8 cellular contexts compared by ENCODE assay signal in the genomic region with DNA sequence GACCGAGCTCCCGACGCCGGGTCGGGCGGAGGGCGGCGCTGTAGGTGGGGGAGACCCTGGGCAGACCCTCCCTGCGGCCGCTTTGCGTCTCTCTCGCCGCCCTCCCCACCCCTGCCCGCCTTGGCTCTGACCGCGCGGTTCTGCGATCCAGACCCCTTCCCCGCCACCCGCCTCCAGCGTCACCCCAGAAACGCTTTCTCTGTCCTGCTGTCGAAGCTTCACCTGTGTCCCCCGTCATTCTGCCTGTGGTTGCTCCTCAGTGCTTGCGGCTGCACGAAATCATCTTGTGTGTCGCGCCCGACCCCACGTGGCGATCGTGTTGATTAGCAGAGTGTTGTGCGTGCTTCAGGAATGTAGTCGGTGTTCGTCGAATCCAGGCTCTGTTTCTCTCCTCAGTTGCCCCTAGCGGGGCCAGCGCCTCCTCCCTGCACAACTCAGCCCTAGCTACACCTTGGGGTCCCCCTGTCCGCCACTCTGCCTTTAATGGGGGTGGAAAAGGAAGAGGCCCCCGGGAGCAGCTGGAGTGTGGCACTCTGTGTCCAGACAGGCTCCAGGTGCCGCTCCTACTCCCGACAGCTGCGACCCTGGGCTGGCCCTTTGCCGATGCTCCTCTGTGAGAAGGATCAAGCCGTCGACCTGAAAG. TPM values are rescaled to one million over a fixed set of nuclear protein-coding genes. Genes with fewer than 3 reads are reported as not detected.
DNase-seq lines count a peak whose midpoint lies in the region; ATAC-seq and TF ChIP-seq lines count a peak whose summit lies in the region.

No MANE protein-coding gene starts in this region.

- H3K9me3 ChIP-seq in SU-DHL-6 (ENCODE audit: insufficient read depth, low read length): no peaks in the 10 kb centered on the region
- no peaks in the 10 kb centered on the region for H3K9me3 ChIP-seq in cardiac muscle cell (ENCODE audit: low read depth)
- H3K9me3 ChIP-seq in upper lobe of left lung: no peaks in the 10 kb centered on the region

- peaks cover 14% of the 10 kb centered on the region for H3K79me2 ChIP-seq in SU-DHL-6 (ENCODE audit: insufficient read depth, low read length)

- H3F3A ChIP-seq in SU-DHL-6 (ENCODE audit: insufficient read depth): peaks cover 16% of the 10 kb centered on the region

- intact Hi-C loops in posterior cingulate gyrus (cut with DNase I): loop anchor here (1.0 kb wide), 1 partner anchor 55 kb away; no protein-coding TSS in a partner anchor

- peak; percentile 30 for TF ChIP-seq CTCF in SU-DHL-6 (IDR thresholded peaks at IDR 0.05; ENCODE audit: insufficient read depth, low read length, poor library complexity, severe bottlenecking)
- no peak for TF ChIP-seq CTCF in cardiac muscle cell (IDR thresholded peaks at IDR 0.05; ENCODE audit: low read depth, low read length)
- peak in 3 of 6 experiments; percentile 16 to 43 (median 40) for TF ChIP-seq CTCF in upper lobe of left lung (IDR thresholded peaks at IDR 0.05)

- TF ChIP-seq EP300 in upper lobe of left lung (IDR thresholded peaks at IDR 0.05): no peak

- H3K9ac ChIP-seq in SU-DHL-6 (ENCODE audit: low read length): peak overlapping the region; percentile 83

- H3K27ac ChIP-seq in SU-DHL-6 (ENCODE audit: low read depth, low read length) (no peak overlapping the region), cardiac muscle cell (peak overlapping the region; percentile 89), upper lobe of left lung (peak overlapping the region; percentile 75 to 96 (median 92))

- POLR2A ChIA-PET in activated naive CD8-positive, alpha-beta T cell treated with anti-CD3 and anti-CD28 coated beads, Interleukin-2, amount 10 ng/mL, durations not matched to agents 7 days and 5 days (lab: Charles Lee): interaction anchor here (0.9 to 6.5 kb wide), 9 partner anchors 9 to 275 kb away, joined by 3 to 118 read pairs (median 8); partner anchors contain the start of genes ANO9, BET1L, IFITM2 and RIC8A

- peaks cover 26% of the 10 kb centered on the region for H3K4me1 Mint-ChIP-seq in activated naive CD8-positive, alpha-beta T cell treated with anti-CD3 and anti-CD28 coated beads, Interleukin-2, amount 10 ng/mL, durations not matched to agents 7 days and 5 days

- ATAC-seq in activated naive CD8-positive, alpha-beta T cell treated with anti-CD3 and anti-CD28 coated beads, Interleukin-2, amount 10 ng/mL, durations not matched to agents 7 days and 5 days (ENCODE audit: low read depth): peak; percentile 17
- ATAC-seq in upper lobe of left lung (ENCODE audit: low FRiP score in 2 of 2): peak in 1 of 2 donors; percentile 29

- H3K4me2 ChIP-seq in SU-DHL-6 (ENCODE audit: low read depth, low read length, poor library complexity, severe bottlenecking): peak overlapping the region; percentile 61

- H3K4me1 ChIP-seq in cardiac muscle cell (ENCODE audit: low read depth): peaks cover 18% of the 10 kb centered on the region
- peaks cover 28 to 41% (median 32%) of the 10 kb centered on the region in 4 donors for H3K4me1 ChIP-seq in upper lobe of left lung

- H4K20me1 ChIP-seq in SU-DHL-6 (ENCODE audit: low read depth, low read length): no peaks in the 10 kb centered on the region

- peak overlapping the region; percentile 96 for H3K4me3 Mint-ChIP-seq in activated naive CD8-positive, alpha-beta T cell treated with anti-CD3 and anti-CD28 coated beads, Interleukin-2, amount 10 ng/mL, durations not matched to agents 7 days and 5 days

- H3K36me3 ChIP-seq in SU-DHL-6 (ENCODE audit: low read length) (no peaks in the 10 kb centered on the region), cardiac muscle cell (no peaks in the 10 kb centered on the region), upper lobe of left lung (peaks cover 0 to 23% (median 14%) of the 10 kb centered on the region in 4 donors)

- DNase-seq in NCI-H524 (lab: John Stamatoyannopoulos, UW): peak; percentile 27 to 63
- DNase-seq in NCI-H524 treated with DMSO at 0.1 percent for 48 hours (lab: John Stamatoyannopoulos, UW): no peak
- peak; percentile 37 for DNase-seq in KG1 (lab: John Stamatoyannopoulos, UW)
- peak; percentile 77 for DNase-seq in activated naive CD8-positive, alpha-beta T cell treated with anti-CD3 and anti-CD28 coated beads, Interleukin-2, amount 10 ng/mL, durations not matched to agents 7 days and 5 days
- peak; percentile 65 to 70 for DNase-seq in cardiac muscle cell (ENCODE audit: low read depth in 1 of 2, low spot score in 1 of 2)
- DNase-seq in posterior cingulate gyrus: peak; percentile 58 to 96 (median 72)
- peak; percentile 74 to 87 for DNase-seq in upper lobe of left lung

- H3K27me3 ChIP-seq in SU-DHL-6 (ENCODE audit: low read length) (no peaks in the 10 kb centered on the region), cardiac muscle cell (no peaks in the 10 kb centered on the region), upper lobe of left lung (no peaks in the 10 kb centered on the region)

- H3K27ac Mint-ChIP-seq in activated naive CD8-positive, alpha-beta T cell treated with anti-CD3 and anti-CD28 coated beads, Interleukin-2, amount 10 ng/mL, durations not matched to agents 7 days and 5 days: peak overlapping the region; percentile 98

- H2AFZ ChIP-seq in SU-DHL-6 (ENCODE audit: low read depth, low read length, severe bottlenecking): peak overlapping the region; percentile 64

- no peaks in the 10 kb centered on the region for H3K27me3 Mint-ChIP-seq in activated naive CD8-positive, alpha-beta T cell treated with anti-CD3 and anti-CD28 coated beads, Interleukin-2, amount 10 ng/mL, durations not matched to agents 7 days and 5 days

- H3K4me3 ChIP-seq in SU-DHL-6 (ENCODE audit: insufficient read depth, low read length, poor library complexity, severe bottlenecking) (peak overlapping the region; percentile 76), cardiac muscle cell (peak overlapping the region; percentile 91), upper lobe of left lung (peak overlapping the region; percentile 68 to 99 (median 90))

- H3K9me3 Mint-ChIP-seq in activated naive CD8-positive, alpha-beta T cell treated with anti-CD3 and anti-CD28 coated beads, Interleukin-2, amount 10 ng/mL, durations not matched to agents 7 days and 5 days: no peaks in the 10 kb centered on the region

- peaks cover 9% of the 10 kb centered on the region for H3K36me3 Mint-ChIP-seq in activated naive CD8-positive, alpha-beta T cell treated with anti-CD3 and anti-CD28 coated beads, Interleukin-2, amount 10 ng/mL, durations not matched to agents 7 days and 5 days

- WGBS in upper lobe of left lung, 2 donors: 5 to 33% methylated on average over 1 to 37 of the region's 46 CpGs

- no peak for TF ChIP-seq POLR2A in upper lobe of left lung (IDR thresholded peaks at IDR 0.05)

- H3K9me2 ChIP-seq in SU-DHL-6 (replicated peaks; ENCODE audit: insufficient read depth, low read length): no peaks in the 10 kb centered on the region

RNA-seq across cellular contexts. Expression of gene PTDSS2, which starts 0.9 kb away (rescaled TPM):
- total RNA-seq in activated naive CD8-positive, alpha-beta T cell treated with anti-CD3 and anti-CD28 coated beads, Interleukin-2, amount 10 ng/mL, durations not matched to agents 7 days and 5 days: 10 to 100 TPM; 27.6 to 27.8 TPM
- 178 and 202 TPM in 2 replicates for total RNA-seq in cardiac muscle cell
- 69.6 and 83.1 TPM in 2 replicates for polyA plus RNA-seq in cardiac muscle cell
- 100 to 1,000 TPM in 1 of 6 donors, 10 to 100 TPM in 5; 29.6 to 188 (median 45.1) TPM for total RNA-seq in upper lobe of left lung

RNA-seq across cellular contexts. Expression of gene ANO9, which starts 9.1 kb away (rescaled TPM):
- 100 to 1,000 TPM; 115 to 122 TPM for total RNA-seq in activated naive CD8-positive, alpha-beta T cell treated with anti-CD3 and anti-CD28 coated beads, Interleukin-2, amount 10 ng/mL, durations not matched to agents 7 days and 5 days
- 0.51 TPM in 1 of 2 replicates, not detected in the other for total RNA-seq in cardiac muscle cell
- polyA plus RNA-seq in cardiac muscle cell: 0.23 and 1.2 TPM in 2 replicates
- total RNA-seq in upper lobe of left lung: 10 to 100 TPM; 11.7 to 62.9 (median 18.8) TPM

RNA-seq across cellular contexts. Expression of gene SIGIRR, which starts 36.1 kb away (rescaled TPM):
- total RNA-seq in activated naive CD8-positive, alpha-beta T cell treated with anti-CD3 and anti-CD28 coated beads, Interleukin-2, amount 10 ng/mL, durations not matched to agents 7 days and 5 days: 100 to 1,000 TPM; 273 to 276 TPM
- total RNA-seq in cardiac muscle cell (45.6 and 69.5 TPM in 2 replicates), upper lobe of left lung (100 to 1,000 TPM in 3 of 6 donors, 10 to 100 TPM in 3; 54.7 to 116 (median 91.1) TPM)
- polyA plus RNA-seq in cardiac muscle cell: 35.7 and 46.8 TPM in 2 replicates

RNA-seq across cellular contexts. Expression of gene RNH1, which starts 56.1 kb away (rescaled TPM):
- total RNA-seq in activated naive CD8-positive, alpha-beta T cell treated with anti-CD3 and anti-CD28 coated beads, Interleukin-2, amount 10 ng/mL, durations not matched to agents 7 days and 5 days: 10 to 100 TPM; 88.9 to 93.2 TPM
- total RNA-seq in cardiac muscle cell (149 and 186 TPM in 2 replicates), upper lobe of left lung (100 to 1,000 TPM; 236 to 374 (median 339) TPM)
- polyA plus RNA-seq in cardiac muscle cell: 157 and 176 TPM in 2 replicates

RNA-seq across cellular contexts. Expression of gene PKP3, which starts 56.9 kb away (rescaled TPM):
- total RNA-seq in activated naive CD8-positive, alpha-beta T cell treated with anti-CD3 and anti-CD28 coated beads, Interleukin-2, amount 10 ng/mL, durations not matched to agents 7 days and 5 days: under 1 TPM; 0.30 to 0.45 TPM
- 0.09 and 0.70 TPM in 2 replicates for total RNA-seq in cardiac muscle cell
- polyA plus RNA-seq in cardiac muscle cell: 0.57 TPM in 1 of 2 replicates, not detected in the other
- total RNA-seq in upper lobe of left lung: 10 to 100 TPM; 33.4 to 86.3 (median 55.2) TPM
